ENCODE assay signal across 8 cellular contexts in the genomic region with DNA sequence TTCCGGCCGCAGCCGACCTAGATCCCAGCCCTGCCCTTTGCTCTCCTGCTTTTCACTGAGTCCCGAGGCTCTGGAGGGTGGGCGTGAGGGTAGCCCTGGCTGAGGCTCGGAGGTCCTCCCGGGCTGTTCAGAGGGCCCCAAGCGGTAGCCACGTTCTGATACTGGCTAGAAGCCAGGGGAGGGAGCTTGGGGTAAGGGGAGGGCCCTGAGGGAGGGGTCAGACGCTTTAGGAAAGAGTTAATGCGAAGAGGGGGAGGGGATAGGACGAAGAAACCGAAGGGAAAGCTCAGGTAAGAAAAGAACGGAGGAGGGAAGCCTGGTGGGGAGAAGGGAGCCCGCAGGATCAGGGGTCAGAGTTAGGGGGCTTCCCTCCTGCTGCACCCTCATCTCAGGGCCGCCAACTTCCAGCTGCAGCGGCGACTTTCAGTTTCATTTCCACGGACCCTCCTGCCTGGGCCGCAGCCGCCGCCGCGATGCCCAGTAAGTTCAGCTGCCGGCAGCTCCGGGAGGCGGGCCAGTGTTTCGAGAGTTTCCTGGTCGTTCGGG. TPM values are rescaled to one million over a fixed set of nuclear protein-coding genes. Genes with fewer than 3 reads are reported as not detected.
DNase-seq lines count a peak whose midpoint lies in the region; ATAC-seq and TF ChIP-seq lines count a peak whose summit lies in the region.

A gene with protein sequence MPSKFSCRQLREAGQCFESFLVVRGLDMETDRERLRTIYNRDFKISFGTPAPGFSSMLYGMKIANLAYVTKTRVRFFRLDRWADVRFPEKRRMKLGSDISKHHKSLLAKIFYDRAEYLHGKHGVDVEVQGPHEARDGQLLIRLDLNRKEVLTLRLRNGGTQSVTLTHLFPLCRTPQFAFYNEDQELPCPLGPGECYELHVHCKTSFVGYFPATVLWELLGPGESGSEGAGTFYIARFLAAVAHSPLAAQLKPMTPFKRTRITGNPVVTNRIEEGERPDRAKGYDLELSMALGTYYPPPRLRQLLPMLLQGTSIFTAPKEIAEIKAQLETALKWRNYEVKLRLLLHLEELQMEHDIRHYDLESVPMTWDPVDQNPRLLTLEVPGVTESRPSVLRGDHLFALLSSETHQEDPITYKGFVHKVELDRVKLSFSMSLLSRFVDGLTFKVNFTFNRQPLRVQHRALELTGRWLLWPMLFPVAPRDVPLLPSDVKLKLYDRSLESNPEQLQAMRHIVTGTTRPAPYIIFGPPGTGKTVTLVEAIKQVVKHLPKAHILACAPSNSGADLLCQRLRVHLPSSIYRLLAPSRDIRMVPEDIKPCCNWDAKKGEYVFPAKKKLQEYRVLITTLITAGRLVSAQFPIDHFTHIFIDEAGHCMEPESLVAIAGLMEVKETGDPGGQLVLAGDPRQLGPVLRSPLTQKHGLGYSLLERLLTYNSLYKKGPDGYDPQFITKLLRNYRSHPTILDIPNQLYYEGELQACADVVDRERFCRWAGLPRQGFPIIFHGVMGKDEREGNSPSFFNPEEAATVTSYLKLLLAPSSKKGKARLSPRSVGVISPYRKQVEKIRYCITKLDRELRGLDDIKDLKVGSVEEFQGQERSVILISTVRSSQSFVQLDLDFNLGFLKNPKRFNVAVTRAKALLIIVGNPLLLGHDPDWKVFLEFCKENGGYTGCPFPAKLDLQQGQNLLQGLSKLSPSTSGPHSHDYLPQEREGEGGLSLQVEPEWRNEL (plus strand): TSS at position 220 of the 546 bp plus-strand sequence. CDS start 254 bp downstream, at position 474.

- H3K4me3 Mint-ChIP-seq in endothelial cell (ENCODE audit: unreplicated experiment), result peak within 1 kb of the TSS; percentile 96

- peak within 1 kb of the TSS; percentile 87 for H3K27ac Mint-ChIP-seq in endothelial cell (ENCODE audit: unreplicated experiment)

- H3K27me3 Mint-ChIP-seq in endothelial cell (ENCODE audit: unreplicated experiment), result peaks cover 6% of the 10 kb centered on the region

- ATAC-seq in GM19328 (IDR thresholded peaks at IDR 0.05; ENCODE audit: unreplicated experiment) (peak; percentile 58), HG03521 (IDR thresholded peaks at IDR 0.05; ENCODE audit: unreplicated experiment) (peak; percentile 47)

- DNase-seq in AML-193 (lab: John Stamatoyannopoulos, UW) (peak; percentile 36 to 38), NOMO-1 (lab: John Stamatoyannopoulos, UW; ENCODE audit: unreplicated experiment in 2 of 2) (peak; percentile 68 to 77), endothelial cell (ENCODE audit: low spot score) (peak; percentile 63), midbrain (lab: John Stamatoyannopoulos, UW) (peak; percentile 53)
- DNase-seq in activated CD8-positive, alpha-beta memory T cell treated with anti-CD3 and anti-CD28 coated beads, Interleukin-2, amount 50 U/mL, for 4 hours, result peak; percentile 58
- peak; percentile 24 for DNase-seq in stimulated activated CD8-positive, alpha-beta memory T cell treated with anti-CD3 and anti-CD28 coated beads, Interleukin-4, amount 100 ng/mL, for 24 hours (ENCODE audit: low read depth)

- H3K9me3 Mint-ChIP-seq in endothelial cell (ENCODE audit: unreplicated experiment), result no peaks in the 10 kb centered on the region

- no peak for TF ChIP-seq CTCF in endothelial cell (IDR thresholded peaks at IDR 0.05; ENCODE audit: unreplicated experiment)

- H3K4me1 Mint-ChIP-seq in endothelial cell (ENCODE audit: unreplicated experiment), result peaks cover 22% of the 10 kb centered on the region

- H3K36me3 Mint-ChIP-seq in endothelial cell (ENCODE audit: low read depth, unreplicated experiment), result peaks cover 7% of the 10 kb centered on the region

RNA-seq across cellular contexts. Expression of the gene that starts here (rescaled TPM):
- total RNA-seq in endothelial cell (ENCODE audit: unreplicated experiment), result 43.5 TPM

Comparison
In these comparisons a context has a peak if more than half of its experiments do, and no peak if none do; other contexts are left out.
1. Peak in every context shown above with its lines: DNase-seq and ATAC-seq.